ENCODE assay signal across 1 cellular context in genomic region chr21:33491373-33492102, GRCh38.
TF ChIP-seq lines count a peak whose summit lies in the region.

Gene DNAJC28 (minus strand): TSS chr21:33491716. CDS start chr21:33489393, 2,323 bp downstream.

TF ChIP-seq in HEK293, 187 proteins besides CTCF, POLR2A, EP300 and RAD21 (continued from another document):
- TF ChIP-seq ZNF148 (tag by site-specific recombination; IDR thresholded peaks at IDR 0.05; ENCODE audit: borderline replicate concordance) (no peak), MYNN (tag by site-specific recombination; IDR thresholded peaks at IDR 0.05; ENCODE audit: borderline replicate concordance) (no peak), ZSCAN5A (tag by site-specific recombination; IDR thresholded peaks at IDR 0.05) (0 out of 2 replicates have a peak, but pooled peaks have one; percentile 15), ZFP69B (tag by site-specific recombination; IDR thresholded peaks at IDR 0.05) (peak; percentile 90; the same call in 1 of the 2 replicates), ZNF558 (tag by site-specific recombination; IDR thresholded peaks at IDR 0.05) (no peak), PRDM6 (tag by site-specific recombination; IDR thresholded peaks at IDR 0.05) (no peak), SETDB1 (IDR thresholded peaks at IDR 0.05; ENCODE audit: insufficient read length, low read length) (no peak), ZNF561 (tag by site-specific recombination; IDR thresholded peaks at IDR 0.05; ENCODE audit: borderline replicate concordance) (no peak; the same call in none of the 2 replicates), GLIS2 (tag by site-specific recombination; IDR thresholded peaks at IDR 0.05) (peak; percentile 100), GFI1B (tag by site-specific recombination; IDR thresholded peaks at IDR 0.05) (0 out of 2 replicates have a peak, but pooled peaks have one; percentile 15), ZSCAN4 (tag by site-specific recombination; IDR thresholded peaks at IDR 0.05) (no peak), PRDM4 (tag by site-specific recombination; IDR thresholded peaks at IDR 0.05) (no peak), ZNF513 (tag by site-specific recombination; IDR thresholded peaks at IDR 0.05) (0 out of 2 replicates have a peak, but pooled peaks have one; percentile 21), IKZF3 (tag by site-specific recombination; IDR thresholded peaks at IDR 0.05) (no peak), ZNF248 (tag by site-specific recombination; IDR thresholded peaks at IDR 0.05) (no peak), KLF1 (tag by site-specific recombination; IDR thresholded peaks at IDR 0.05) (peak; percentile 75), ZBTB10 (tag by site-specific recombination; IDR thresholded peaks at IDR 0.05) (peak; percentile 94), ZNF324 (tag by site-specific recombination; IDR thresholded peaks at IDR 0.05) (peak; percentile 99), ZNF707 (tag by site-specific recombination; IDR thresholded peaks at IDR 0.05) (no peak), ZNF18 (tag by site-specific recombination; IDR thresholded peaks at IDR 0.05) (peak; percentile 50; the same call in 1 of the 2 replicates), ZNF202 (tag by site-specific recombination; IDR thresholded peaks at IDR 0.05; ENCODE audit: borderline replicate concordance) (no peak), HIC1 (tag by site-specific recombination; IDR thresholded peaks at IDR 0.05) (no peak), ZNF211 (tag by site-specific recombination; IDR thresholded peaks at IDR 0.05; ENCODE audit: low read depth) (no peak), FEZF1 (tag by site-specific recombination; IDR thresholded peaks at IDR 0.05) (no peak), WT1 (tag by site-specific recombination; IDR thresholded peaks at IDR 0.05) (peak; percentile 85)
